ENCODE assay signal across 26 cellular contexts in genomic region chr16:74874123-74874522, GRCh38.
DNase-seq lines count a peak whose midpoint lies in the region; ATAC-seq and TF ChIP-seq lines count a peak whose summit lies in the region.
"Had no signal": no experiment of that assay in that cellular context is flagged by ENCODE, and none has a peak within 500 bp of the region (broad histone marks: within the 10 kb centered on the region; RNA-seq: fewer than 3 reads in every experiment).

No MANE protein-coding gene starts in this region.

- no peak overlapping the region for H3K9ac ChIP-seq in endodermal cell (ENCODE audit: extremely low read depth, low read length, poor library complexity, severe bottlenecking)
- H3K9ac ChIP-seq: KMS-11, SK-N-SH had no signal

- H3K4me3 Mint-ChIP-seq in activated T-cell treated with anti-CD3 and anti-CD28 coated beads, Interleukin-2, amount 50 U/mL, for 24 hours = no peak overlapping the region
- H3K4me3 Mint-ChIP-seq in CD4-positive, alpha-beta memory T cell = no peak overlapping the region
- H3K4me3 Mint-ChIP-seq in T-helper 17 cell = no peak overlapping the region
- no peak overlapping the region for H3K4me3 Mint-ChIP-seq in endodermal cell
- no peak overlapping the region for H3K4me3 Mint-ChIP-seq in progenitor cell of endocrine pancreas (ENCODE audit: low read depth)
- H3K4me3 Mint-ChIP-seq: B cell; dendritic cell treated with granulocyte-macrophage colony-stimulating factor and Interleukin-4, amounts not matched to agents 40 ng/mL and 50 ng/mL, for 4 days had no signal

- intact Hi-C loops in CD4-positive, alpha-beta memory T cell (cut with micrococcal nuclease) = no loop called here

- H3K9me3 ChIP-seq in CD4-positive, alpha-beta memory T cell (ENCODE audit: control insufficient read depth in 1 of 2, low read length in 2 of 2) = no peaks in the 10 kb centered on the region
- H3K9me3 ChIP-seq in T-helper 17 cell (ENCODE audit: control insufficient read depth, low read length, poor library complexity, severe bottlenecking) (no peaks in the 10 kb centered on the region), endodermal cell (ENCODE audit: control insufficient read depth, low read length) (no peaks in the 10 kb centered on the region)
- H3K9me3 ChIP-seq: gastrocnemius medialis, mucosa of descending colon, pancreas, SK-N-SH, spleen, upper lobe of right lung had no signal

- 93 to 98% methylated on average over 13 to 14 of the region's 14 CpGs for WGBS in endodermal cell (ENCODE audit: insufficient coverage in 1 of 2, insufficient read length in 1 of 2), 2 experiments

- TF ChIP-seq CTCF in endodermal cell (conservative IDR thresholded peaks at IDR 0.05) = no peak
- TF ChIP-seq CTCF in progenitor cell of endocrine pancreas (IDR thresholded peaks at IDR 0.05; ENCODE audit: unreplicated experiment) = no peak

- no peaks in the 10 kb centered on the region for H3K27me3 Mint-ChIP-seq in activated T-cell treated with anti-CD3 and anti-CD28 coated beads, Interleukin-2, amount 50 U/mL, for 24 hours
- no peaks in the 10 kb centered on the region for H3K27me3 Mint-ChIP-seq in CD4-positive, alpha-beta memory T cell
- H3K27me3 Mint-ChIP-seq in T-helper 17 cell = no peaks in the 10 kb centered on the region
- H3K27me3 Mint-ChIP-seq in endodermal cell (ENCODE audit: insufficient read depth) = no peaks in the 10 kb centered on the region
- no peaks in the 10 kb centered on the region for H3K27me3 Mint-ChIP-seq in progenitor cell of endocrine pancreas
- H3K27me3 Mint-ChIP-seq: B cell; dendritic cell treated with granulocyte-macrophage colony-stimulating factor and Interleukin-4, amounts not matched to agents 40 ng/mL and 50 ng/mL, for 4 days had no signal

- no peaks in the 10 kb centered on the region for H3K9me3 Mint-ChIP-seq in activated T-cell treated with anti-CD3 and anti-CD28 coated beads, Interleukin-2, amount 50 U/mL, for 24 hours
- H3K9me3 Mint-ChIP-seq in CD4-positive, alpha-beta memory T cell = peaks cover 0 to 1% (median 0%) of the 10 kb centered on the region in 8 donors
- no peaks in the 10 kb centered on the region for H3K9me3 Mint-ChIP-seq in endodermal cell
- no peaks in the 10 kb centered on the region for H3K9me3 Mint-ChIP-seq in progenitor cell of endocrine pancreas (ENCODE audit: low read depth)
- H3K9me3 Mint-ChIP-seq: dendritic cell treated with granulocyte-macrophage colony-stimulating factor and Interleukin-4, amounts not matched to agents 40 ng/mL and 50 ng/mL, for 4 days had no signal

- H3K36me3 ChIP-seq in CD4-positive, alpha-beta memory T cell (ENCODE audit: insufficient read depth, low read length) = peaks cover 13% of the 10 kb centered on the region
- peaks cover 51% of the 10 kb centered on the region for H3K36me3 ChIP-seq in endodermal cell (ENCODE audit: control insufficient read depth, insufficient read depth, low read length)

- H3K36me3 Mint-ChIP-seq in activated T-cell treated with anti-CD3 and anti-CD28 coated beads, Interleukin-2, amount 50 U/mL, for 24 hours (ENCODE audit: low read depth) = peaks cover 59% of the 10 kb centered on the region
- peaks cover 43 to 44% of the 10 kb centered on the region in 2 donors for H3K36me3 Mint-ChIP-seq in CD4-positive, alpha-beta memory T cell
- H3K36me3 Mint-ChIP-seq in T-helper 17 cell (ENCODE audit: low read depth) = peaks cover 6% of the 10 kb centered on the region
- peaks cover 52% of the 10 kb centered on the region for H3K36me3 Mint-ChIP-seq in endodermal cell (ENCODE audit: low read depth)
- peaks cover 16% of the 10 kb centered on the region for H3K36me3 Mint-ChIP-seq in progenitor cell of endocrine pancreas (ENCODE audit: insufficient read depth)

- POLR2A ChIA-PET in CD4-positive, alpha-beta memory T cell (lab: Charles Lee; ENCODE audit: partially characterized antibody) = interaction anchor here (1.4 kb wide), 1 partner anchor 15 kb away, joined by 4 read pairs; no protein-coding TSS in a partner anchor

- ATAC-seq in T-helper 17 cell (no peak), HG02623 (IDR thresholded peaks at IDR 0.05; ENCODE audit: unreplicated experiment) (no peak)
- ATAC-seq: mucosa of descending colon had no signal

- H3K4me1 Mint-ChIP-seq in activated T-cell treated with anti-CD3 and anti-CD28 coated beads, Interleukin-2, amount 50 U/mL, for 24 hours (ENCODE audit: low read depth) = peaks cover 13% of the 10 kb centered on the region
- peaks cover 7 to 21% (median 13%) of the 10 kb centered on the region in 4 donors for H3K4me1 Mint-ChIP-seq in CD4-positive, alpha-beta memory T cell
- H3K4me1 Mint-ChIP-seq in T-helper 17 cell (peaks cover 19% of the 10 kb centered on the region), endodermal cell (peaks cover 4% of the 10 kb centered on the region), progenitor cell of endocrine pancreas (ENCODE audit: low read depth) (no peaks in the 10 kb centered on the region)

- no peak overlapping the region for H3K4me3 ChIP-seq in CD4-positive, alpha-beta memory T cell (ENCODE audit: low read length in 2 of 2)
- no peak overlapping the region for H3K4me3 ChIP-seq in endodermal cell (ENCODE audit: low read length)
- H3K4me3 ChIP-seq: gastrocnemius medialis, mucosa of descending colon, pancreas, spleen, upper lobe of right lung had no signal

- no peak for DNase-seq in activated T-cell treated with anti-CD3 and anti-CD28 coated beads, Interleukin-2, amount 50 U/mL, for 24 hours
- no peak for DNase-seq in activated T-cell treated with anti-CD3 and anti-CD28 coated beads for 4 hours
- DNase-seq in CD4-positive, alpha-beta memory T cell = no peak
- DNase-seq in T-helper 17 cell = no peak
- DNase-seq in endodermal cell = no peak
- no peak for DNase-seq in NCI-H526 treated with DMSO at 0.1 percent for 48 hours (lab: John Stamatoyannopoulos, UW)
- DNase-seq in progenitor cell of endocrine pancreas (ENCODE audit: low spot score, unreplicated experiment) = no peak
- DNase-seq: activated CD8-positive, alpha-beta memory T cell treated with anti-CD3 and anti-CD28 coated beads for 24 hours; activated T-cell treated with anti-CD3 and anti-CD28 coated beads, Interleukin-2, amount 50 U/mL, for 1 hour; aorta; HCEC 1CT; mucosa of descending colon; NCI-H1436; NCI-H2081 treated with DMSO at 0.1 percent for 48 hours; NCI-H446; SK-N-SH; spleen; substantia nigra; upper lobe of right lung; WERI-Rb-1 had no signal

- H3K4me1 ChIP-seq in CD4-positive, alpha-beta memory T cell (ENCODE audit: insufficient read depth, low read length) = peaks cover 8% of the 10 kb centered on the region
- no peaks in the 10 kb centered on the region for H3K4me1 ChIP-seq in endodermal cell (ENCODE audit: control insufficient read depth, insufficient read depth, low read length)
- H3K4me1 ChIP-seq: gastrocnemius medialis, pancreas, spleen, upper lobe of right lung had no signal

- CTCF ChIA-PET in CD4-positive, alpha-beta memory T cell (lab: Charles Lee; ENCODE audit: partially characterized antibody) = interaction anchor here (4.1 kb wide), 1 partner anchor 12 kb away, joined by 45 read pairs; no protein-coding TSS in a partner anchor

- H3K27me3 ChIP-seq in CD4-positive, alpha-beta memory T cell (ENCODE audit: insufficient read depth, low read length) = no peaks in the 10 kb centered on the region
- H3K27me3 ChIP-seq in endodermal cell (ENCODE audit: control insufficient read depth, insufficient read depth, low read length, poor library complexity, severe bottlenecking) = no peaks in the 10 kb centered on the region
- H3K27me3 ChIP-seq: gastrocnemius medialis, pancreas, spleen, upper lobe of right lung had no signal

- H3K27ac Mint-ChIP-seq in activated T-cell treated with anti-CD3 and anti-CD28 coated beads, Interleukin-2, amount 50 U/mL, for 24 hours = peak overlapping the region; percentile 74
- H3K27ac Mint-ChIP-seq in CD4-positive, alpha-beta memory T cell = peak overlapping the region in 4 of 7 donors; percentile 31 to 70 (median 48)
- peak overlapping the region; percentile 91 for H3K27ac Mint-ChIP-seq in T-helper 17 cell
- peak overlapping the region; percentile 23 for H3K27ac Mint-ChIP-seq in endodermal cell
- H3K27ac Mint-ChIP-seq in progenitor cell of endocrine pancreas = no peak overlapping the region
- H3K27ac Mint-ChIP-seq: B cell; dendritic cell treated with granulocyte-macrophage colony-stimulating factor and Interleukin-4, amounts not matched to agents 40 ng/mL and 50 ng/mL, for 4 days had no signal

- H3K27ac ChIP-seq in CD4-positive, alpha-beta memory T cell (ENCODE audit: low read depth, low read length) = no peak overlapping the region
- H3K27ac ChIP-seq in endodermal cell (ENCODE audit: low read depth, low read length) = no peak overlapping the region
- H3K27ac ChIP-seq: gastrocnemius medialis, KMS-11, pancreas, spleen, upper lobe of right lung, WERI-Rb-1 had no signal
